Comparison of ENCODE assay signal across 10 cellular contexts in genomic region chr10:130817674-130818073, GRCh38.
"Had no signal": no experiment of that assay in that cellular context is flagged by ENCODE, and none has a peak within 500 bp of the region (broad histone marks: within the 10 kb centered on the region; RNA-seq: fewer than 3 reads in every experiment).

No MANE protein-coding gene starts in this region.

- H3K27ac Mint-ChIP-seq: GM23338, HFFc6 had no signal

- H3K27ac ChIP-seq: HL-60 had no signal

- DNase-seq: H7, HFFc6, IMR-90, KG1 had no signal

- H3K4me3 Mint-ChIP-seq: GM23338, HFFc6 had no signal

- H3K4me3 ChIP-seq: GM23338, HAP-1, K562 had no signal

- H3K36me3 ChIP-seq: HAP-1 had no signal

- ATAC-seq: GM23338, HCT116, HepG2, K562 had no signal

- H3K4me1 ChIP-seq: HAP-1 had no signal
